ENCODE assay signal across 13 cellular contexts in the genomic region with DNA sequence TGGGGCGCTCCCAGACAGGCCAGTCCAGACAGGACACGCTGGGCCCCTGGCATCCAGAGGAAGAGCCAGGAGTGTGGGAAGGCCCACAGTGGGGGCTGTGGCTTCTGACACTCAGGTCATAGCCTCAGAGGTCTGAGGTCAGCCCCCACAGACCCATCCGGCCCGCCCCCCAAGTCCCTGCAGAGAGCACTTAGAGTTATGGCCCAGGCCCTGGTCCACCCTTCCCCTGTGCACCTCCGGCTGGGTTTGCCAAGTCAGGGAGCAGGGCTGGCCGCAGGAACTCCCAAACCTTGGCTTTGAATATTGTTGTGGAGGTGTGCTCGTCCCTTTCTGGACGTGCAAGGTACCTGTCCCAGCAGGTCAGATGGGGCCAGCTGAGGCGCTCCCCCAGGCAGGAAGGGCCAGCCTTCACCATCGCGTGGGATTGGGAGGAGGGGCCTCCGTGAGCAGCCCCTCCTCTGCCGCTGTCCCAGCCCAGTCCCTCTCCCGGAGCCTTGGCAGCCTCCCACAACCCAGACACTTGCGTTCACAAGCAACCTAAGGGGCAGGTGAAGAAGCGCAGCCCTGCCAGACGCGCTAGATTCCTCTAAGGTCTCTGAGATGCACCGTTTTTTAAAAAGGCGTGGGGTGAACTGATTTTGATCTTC.
DNase-seq lines count a peak whose midpoint lies in the region; ATAC-seq, FAIRE-seq and TF ChIP-seq lines count a peak whose summit lies in the region.
"Had no signal": no experiment of that assay in that cellular context is flagged by ENCODE, and none has a peak within 500 bp of the region (broad histone marks: within the 10 kb centered on the region; RNA-seq: fewer than 3 reads in every experiment).

No MANE protein-coding gene starts in this region.

- peak overlapping the region; percentile 47 for H3K4me3 Mint-ChIP-seq in activated T-helper 2 cell treated with anti-CD3 and anti-CD28 coated beads, Interferon-gamma antibody, Interleukin-2, Interleukin-4, amounts not matched to agents 10 μg/mL and 5 μg/mL and 100 μg/mL, durations not matched to agents 14 hours and 24 hours and 36 hours (ENCODE audit: low read depth)

- WGBS in mesendoderm (ENCODE audit: extremely low coverage, insufficient coverage, low lambda C conversion rate), result no CpG with 5 or more reads among the region's 20 CpGs
- 85 to 91% (median 87%) methylated on average over 13 to 20 of the region's 20 CpGs for WGBS in stomach, 5 donors

- H3K23ac ChIP-seq in mesendoderm (ENCODE audit: low read length), result no peak overlapping the region

- no peak for ATAC-seq in HG03159 (IDR thresholded peaks at IDR 0.05; ENCODE audit: unreplicated experiment)

- H3K9ac ChIP-seq in BLaER1 treated with 17β-estradiol and CSF1 and Interleukin-3, amounts not matched to agents 10 nM and 100 nM, result peak overlapping the region in 1 of 11 experiments; percentile 21; a peak in 2 of 22 replicates
- H3K9ac ChIP-seq in mesendoderm (ENCODE audit: low read length), result no peak overlapping the region

- no peaks in the 10 kb centered on the region for H3K9me3 ChIP-seq in BLaER1 treated with 17β-estradiol and CSF1 and Interleukin-3, amounts not matched to agents 10 nM and 100 nM (replicated peaks in 1 of 11)
- H3K9me3 ChIP-seq in stomach, result no peaks in the 10 kb centered on the region
- H3K9me3 ChIP-seq: BE2C, right lobe of liver had no signal

- no peak overlapping the region for H2BK5ac ChIP-seq in mesendoderm (ENCODE audit: low read length)

- H3K9me3 Mint-ChIP-seq in activated T-helper 2 cell treated with anti-CD3 and anti-CD28 coated beads, Interferon-gamma antibody, Interleukin-2, Interleukin-4, amounts not matched to agents 10 μg/mL and 5 μg/mL and 100 μg/mL, durations not matched to agents 14 hours and 24 hours and 36 hours, result no peaks in the 10 kb centered on the region

- H3K27me3 Mint-ChIP-seq in activated T-helper 2 cell treated with anti-CD3 and anti-CD28 coated beads, Interferon-gamma antibody, Interleukin-2, Interleukin-4, amounts not matched to agents 10 μg/mL and 5 μg/mL and 100 μg/mL, durations not matched to agents 14 hours and 24 hours and 36 hours (ENCODE audit: low read depth), result no peaks in the 10 kb centered on the region

- TF ChIP-seq CTCF in stomach (IDR thresholded peaks at IDR 0.05), result no peak

- H3K27ac ChIP-seq in BLaER1 treated with 17β-estradiol and CSF1 and Interleukin-3, amounts not matched to agents 10 nM and 100 nM, result peak overlapping the region in 4 of 11 experiments; percentile 10 to 68 (median 50); a peak in 6 of 22 replicates
- H3K27ac ChIP-seq in mesendoderm (ENCODE audit: low read depth, low read length) (no peak overlapping the region), stomach (no peak overlapping the region)
- H3K27ac ChIP-seq: right lobe of liver had no signal

- H4K5ac ChIP-seq in mesendoderm (ENCODE audit: low read length), result no peak overlapping the region

- no peak for TF ChIP-seq POLR2A in stomach (IDR thresholded peaks at IDR 0.05)

- peaks cover 32% of the 10 kb centered on the region for H3K36me3 Mint-ChIP-seq in activated T-helper 2 cell treated with anti-CD3 and anti-CD28 coated beads, Interferon-gamma antibody, Interleukin-2, Interleukin-4, amounts not matched to agents 10 μg/mL and 5 μg/mL and 100 μg/mL, durations not matched to agents 14 hours and 24 hours and 36 hours (ENCODE audit: low read depth)

- H3K4me1 ChIP-seq in BLaER1 treated with 17β-estradiol and CSF1 and Interleukin-3, amounts not matched to agents 10 nM and 100 nM, result peaks cover 38 to 74% (median 50%) of the 10 kb centered on the region in 10 experiments
- peaks cover 9% of the 10 kb centered on the region for H3K4me1 ChIP-seq in mesendoderm (ENCODE audit: control insufficient read depth, low read depth, low read length)
- H3K4me1 ChIP-seq in stomach, result peaks cover 0 to 16% (median 5%) of the 10 kb centered on the region in 4 donors
- H3K4me1 ChIP-seq: BE2C, right lobe of liver had no signal

- H3K4me1 Mint-ChIP-seq in activated T-helper 2 cell treated with anti-CD3 and anti-CD28 coated beads, Interferon-gamma antibody, Interleukin-2, Interleukin-4, amounts not matched to agents 10 μg/mL and 5 μg/mL and 100 μg/mL, durations not matched to agents 14 hours and 24 hours and 36 hours (ENCODE audit: low read depth), result peaks cover 63% of the 10 kb centered on the region

- H3K18ac ChIP-seq in mesendoderm (ENCODE audit: low read length), result no peak overlapping the region

- no peak for DNase-seq in GM18507 (ENCODE audit: extremely low spot score, insufficient read length, low read depth)
- no peak for DNase-seq in activated T-helper 2 cell treated with anti-CD3 and anti-CD28 coated beads, Interferon-gamma antibody, Interleukin-2, Interleukin-4, amounts not matched to agents 10 μg/mL and 5 μg/mL and 100 μg/mL, durations not matched to agents 14 hours and 24 hours and 36 hours (ENCODE audit: low spot score)
- DNase-seq in mesendoderm, result no peak
- DNase-seq in D341Med (ENCODE audit: low spot score), result no peak
- no peak for DNase-seq in stomach
- DNase-seq: activated CD8-positive, alpha-beta memory T cell treated with anti-CD3 and anti-CD28 coated beads for 24 hours; BE2C; hippocampal formation; kidney glomerular epithelial cell; NCI-H524; right lobe of liver had no signal

- no peak overlapping the region for H2BK15ac ChIP-seq in mesendoderm (replicated peaks; ENCODE audit: low read depth)

- peaks cover 0 to 38% (median 0%) of the 10 kb centered on the region in 11 experiments; a peak in 7 of 22 replicates for H4K20me1 ChIP-seq in BLaER1 treated with 17β-estradiol and CSF1 and Interleukin-3, amounts not matched to agents 10 nM and 100 nM

- H3K56ac ChIP-seq in mesendoderm (ENCODE audit: low read length), result peak overlapping the region; percentile 56

- intact Hi-C loops in activated T-helper 2 cell treated with anti-CD3 and anti-CD28 coated beads, Interferon-gamma antibody, Interleukin-2, Interleukin-4, amounts not matched to agents 10 μg/mL and 5 μg/mL and 100 μg/mL, durations not matched to agents 14 hours and 24 hours and 36 hours (cut with micrococcal nuclease), result loop anchor here (2.0 to 5.0 kb wide), 2 partner anchors 43 to 79 kb away; no protein-coding TSS in a partner anchor
- intact Hi-C loops in stomach (cut with DNase I; ENCODE audit: low total_unique reads), result no loop called here

- H3K4me3 ChIP-seq in BLaER1 treated with 17β-estradiol and CSF1 and Interleukin-3, amounts not matched to agents 10 nM and 100 nM, result no peak overlapping the region; a peak in 1 of 20 replicates
- H3K4me3 ChIP-seq in mesendoderm (ENCODE audit: low read length), result no peak overlapping the region
- no peak overlapping the region for H3K4me3 ChIP-seq in stomach
- H3K4me3 ChIP-seq: right lobe of liver had no signal

- H3K79me2 ChIP-seq in mesendoderm (ENCODE audit: control insufficient read depth, insufficient read depth, low read length), result no peaks in the 10 kb centered on the region

- peak; percentile 21 for FAIRE-seq in GM18507 (lab: Jason Lieb, UNC)

- no peak overlapping the region for H2BK120ac ChIP-seq in mesendoderm (ENCODE audit: low read depth, low read length)

- H3K36me3 ChIP-seq in BLaER1 treated with 17β-estradiol and CSF1 and Interleukin-3, amounts not matched to agents 10 nM and 100 nM, result peaks cover 0 to 30% (median 9%) of the 10 kb centered on the region in 11 experiments; a peak in 12 of 22 replicates
- no peaks in the 10 kb centered on the region for H3K36me3 ChIP-seq in mesendoderm (ENCODE audit: control insufficient read depth, insufficient read depth, low read length)
- H3K36me3 ChIP-seq in stomach, result peaks cover 12 to 32% (median 30%) of the 10 kb centered on the region in 4 donors
- H3K36me3 ChIP-seq: BE2C, right lobe of liver had no signal

- no peaks in the 10 kb centered on the region for H3K79me1 ChIP-seq in mesendoderm (ENCODE audit: low read length)

- no peak overlapping the region for H4K8ac ChIP-seq in mesendoderm (ENCODE audit: low read depth, low read length)

- H3K27me3 ChIP-seq in BLaER1 treated with 17β-estradiol and CSF1 and Interleukin-3, amounts not matched to agents 10 nM and 100 nM, result no peaks in the 10 kb centered on the region
- H3K27me3 ChIP-seq in mesendoderm (ENCODE audit: insufficient read depth, low read length, poor library complexity) (no peaks in the 10 kb centered on the region), stomach (no peaks in the 10 kb centered on the region)
- H3K27me3 ChIP-seq: BE2C, right lobe of liver had no signal

- TF ChIP-seq EP300 in stomach (IDR thresholded peaks at IDR 0.05), result no peak

- H2AK5ac ChIP-seq in mesendoderm (ENCODE audit: low read length), result no peak overlapping the region

- peak overlapping the region; percentile 88 for H3K27ac Mint-ChIP-seq in activated T-helper 2 cell treated with anti-CD3 and anti-CD28 coated beads, Interferon-gamma antibody, Interleukin-2, Interleukin-4, amounts not matched to agents 10 μg/mL and 5 μg/mL and 100 μg/mL, durations not matched to agents 14 hours and 24 hours and 36 hours

- peak overlapping the region; percentile 73 to 89 (median 84) for H3K4me2 ChIP-seq in BLaER1 treated with 17β-estradiol and CSF1 and Interleukin-3, amounts not matched to agents 10 nM and 100 nM
- no peak overlapping the region for H3K4me2 ChIP-seq in mesendoderm (ENCODE audit: low read length)

- H3K4ac ChIP-seq in mesendoderm (ENCODE audit: low read depth, low read length), result no peak overlapping the region
